In genomic region chr9:86287013-86287412, GRCh38 we compare ENCODE assay signal across 10 cellular contexts. TPM values are rescaled to one million over a fixed set of nuclear protein-coding genes. Genes with fewer than 3 reads are reported as not detected.
DNase-seq lines count a peak whose midpoint lies in the region; ATAC-seq, FAIRE-seq and TF ChIP-seq lines count a peak whose summit lies in the region.
"Had no signal": no experiment of that assay in that cellular context is flagged by ENCODE, and none has a peak within 500 bp of the region (broad histone marks: within the 10 kb centered on the region; RNA-seq: fewer than 3 reads in every experiment).

No MANE protein-coding gene starts in this region.

- TF ChIP-seq POLR2A in heart left ventricle (IDR thresholded peaks at IDR 0.05) = no peak
- TF ChIP-seq POLR2A in H1 (IDR thresholded peaks at IDR 0.05; ENCODE audit: control extremely low read depth in 1 of 2, low read depth in 2 of 2, low read length in 2 of 2) = 0 out of 3 replicates have a peak, but pooled peaks of 1 of the 2 experiments have one; percentile 25

- no peak overlapping the region for H3K18ac ChIP-seq in H1 (ENCODE audit: extremely low read depth, low read length)

- DNase-seq in cardiac muscle cell (ENCODE audit: low read depth in 1 of 2, low spot score in 1 of 2) = peak; percentile 49 to 72
- no peak for DNase-seq in heart left ventricle
- peak; percentile 19 for DNase-seq in NCI-H226
- no peak for DNase-seq in H1 (ENCODE audit: low read depth in 1 of 2, low spot score in 2 of 2)
- DNase-seq in stimulated activated effector memory CD8-positive, alpha-beta T cell treated with anti-CD3 and anti-CD28 coated beads, Interleukin-12 subunit alpha, Interleukin-12 subunit beta, amount 100 ng/mL, for 72 hours (ENCODE audit: low spot score in 2 of 2) = no peak

- TF ChIP-seq CTCF in cardiac muscle cell (IDR thresholded peaks at IDR 0.05; ENCODE audit: low read depth, low read length) = peak; percentile 49
- TF ChIP-seq CTCF in heart left ventricle (IDR thresholded peaks at IDR 0.05) = peak in 2 of 12 donors; percentile 5 to 7
- TF ChIP-seq CTCF in H1 (IDR thresholded peaks at IDR 0.05; ENCODE audit: control extremely low read depth in 1 of 3, insufficient read depth in 1 of 3, low read depth in 1 of 3, low read length in 3 of 3) = peak; percentile 38 to 75 (median 39)

- no peak overlapping the region for H2BK120ac ChIP-seq in H1 (replicated peaks; ENCODE audit: low read depth, low read length)

- H3K9me3 ChIP-seq in cardiac muscle cell (ENCODE audit: low read depth) (no peaks in the 10 kb centered on the region), heart left ventricle (no peaks in the 10 kb centered on the region), H1 (ENCODE audit: insufficient read depth in 2 of 2, low read depth in 1 of 2, low read length in 1 of 2) (no peaks in the 10 kb centered on the region)

- H3K27me3 ChIP-seq in cardiac muscle cell (no peaks in the 10 kb centered on the region), heart left ventricle (no peaks in the 10 kb centered on the region), H1 (replicated peaks in 1 of 4; ENCODE audit: control insufficient read depth in 3 of 4, extremely low read depth in 1 of 4, insufficient read depth in 3 of 4, low read length in 3 of 4) (no peaks in the 10 kb centered on the region; a peak in 1 of 7 replicates)

- no peak overlapping the region for H3K14ac ChIP-seq in H1 (ENCODE audit: insufficient read length)

- H3K4me1 ChIP-seq in cardiac muscle cell (ENCODE audit: low read depth) = no peaks in the 10 kb centered on the region
- H3K4me1 ChIP-seq in heart left ventricle = peaks cover 0 to 6% (median 5%) of the 10 kb centered on the region in 12 donors
- peaks cover 0 to 8% (median 4%) of the 10 kb centered on the region in 4 experiments; a peak in 3 of 7 replicates for H3K4me1 ChIP-seq in H1 (replicated peaks in 1 of 4; ENCODE audit: control insufficient read depth in 3 of 4, insufficient read depth in 4 of 4, low read length in 3 of 4)

- H3K9me3 Mint-ChIP-seq in stimulated activated effector memory CD8-positive, alpha-beta T cell treated with anti-CD3 and anti-CD28 coated beads, Interleukin-12 subunit alpha, Interleukin-12 subunit beta, amount 100 ng/mL, for 72 hours = no peaks in the 10 kb centered on the region
- H3K9me3 Mint-ChIP-seq: stimulated activated naive CD8-positive, alpha-beta T cell treated with anti-CD3 and anti-CD28 coated beads, Interleukin-15, amount 100 ng/mL, for 72 hours; T-helper 1 cell treated with Interleukin-12 subunit alpha and Interleukin-12 subunit beta and Interleukin-4 antibody, amounts not matched to agents 30 μg/mL and 1 μg/mL, for 36 hours had no signal

- no peaks in the 10 kb centered on the region for H3K79me2 ChIP-seq in H1 (ENCODE audit: control insufficient read depth in 1 of 2, insufficient read depth in 2 of 2, low read length in 2 of 2)

- H3K9ac ChIP-seq in H1 (replicated peaks in 1 of 4; ENCODE audit: extremely low read depth in 1 of 4, low read depth in 3 of 4, low read length in 3 of 4) = no peak overlapping the region

- H2BK15ac ChIP-seq in H1 (ENCODE audit: low read length) = no peak overlapping the region

- H3K36me3 Mint-ChIP-seq in stimulated activated effector memory CD8-positive, alpha-beta T cell treated with anti-CD3 and anti-CD28 coated beads, Interleukin-12 subunit alpha, Interleukin-12 subunit beta, amount 100 ng/mL, for 72 hours = peaks cover 85% of the 10 kb centered on the region

- ATAC-seq in heart left ventricle = no peak
- no peak for ATAC-seq in stimulated activated effector memory CD8-positive, alpha-beta T cell treated with anti-CD3 and anti-CD28 coated beads, Interleukin-12 subunit alpha, Interleukin-12 subunit beta, amount 100 ng/mL, for 72 hours
- no peak for ATAC-seq in GM18502 (IDR thresholded peaks at IDR 0.05; ENCODE audit: poor library complexity, unreplicated experiment)
- ATAC-seq in GM21367 (IDR thresholded peaks at IDR 0.05; ENCODE audit: unreplicated experiment) = no peak
- ATAC-seq in GM18861 (IDR thresholded peaks at IDR 0.05; ENCODE audit: unreplicated experiment) = no peak
- ATAC-seq: stimulated activated naive CD8-positive, alpha-beta T cell treated with anti-CD3 and anti-CD28 coated beads, Interleukin-15, amount 100 ng/mL, for 72 hours had no signal

- H2AFZ ChIP-seq in H1 (ENCODE audit: low read length) = no peak overlapping the region

- WGBS in heart left ventricle, 4 donors = 61 to 82% (median 72%) methylated on average over 7 of the region's 7 CpGs
- WGBS in H1 (ENCODE audit: extremely low coverage in 1 of 2, insufficient coverage in 1 of 2, insufficient read length in 1 of 2, insufficient replicate concordance in 2 of 2, low coverage in 1 of 2, low lambda C conversion rate in 2 of 2, missing lambda C conversion rate in 1 of 2), 2 experiments = 10% methylated on average over 7 of the region's 7 CpGs; no CpG with 5 or more reads in 1 of the 2 experiments

- H4K91ac ChIP-seq in H1 (replicated peaks; ENCODE audit: insufficient read length, low read length) = no peak overlapping the region

- H4K8ac ChIP-seq in H1 (ENCODE audit: extremely low read depth, insufficient read depth, low read length) = no peak overlapping the region

- CTCF ChIA-PET in H1 (lab: Charles Lee; ENCODE audit: partially characterized antibody) = interaction anchor here (0.6 to 1.7 kb wide), 6 partner anchors 10 to 1096 kb away, joined by 3 to 5 read pairs (median 4); no protein-coding TSS in a partner anchor

- no peak overlapping the region for H2AK5ac ChIP-seq in H1 (ENCODE audit: low read depth, low read length)

- H3K4me2 ChIP-seq in H1 (ENCODE audit: insufficient read depth in 1 of 2, low read depth in 2 of 2, low read length in 2 of 2) = peak overlapping the region; percentile 18 to 36; a peak in 1 of 4 replicates

- peak; percentile 81 for FAIRE-seq in H1 (lab: Jason Lieb, UNC)

- no peak overlapping the region for H3K4ac ChIP-seq in H1 (replicated peaks; ENCODE audit: insufficient read length, low read depth, low read length)

- no peak overlapping the region for H4K5ac ChIP-seq in H1 (ENCODE audit: insufficient read length, low read depth, low read length)

- TF ChIP-seq EP300 in H1 (IDR thresholded peaks at IDR 0.05; ENCODE audit: borderline replicate concordance in 1 of 2, low read depth in 2 of 2, low read length in 2 of 2) = no peak

- peaks cover 7% of the 10 kb centered on the region for H3K23me2 ChIP-seq in H1 (ENCODE audit: low read depth, low read length)

- no peaks in the 10 kb centered on the region for H4K20me1 ChIP-seq in H1 (replicated peaks in 1 of 2; ENCODE audit: control insufficient read depth in 1 of 2, insufficient read depth in 2 of 2, low read length in 2 of 2)

- intact Hi-C loops in heart left ventricle (cut with DNase I) = loop anchor here in 2 of 10 donors (10.0 kb wide), 2 partner anchors 82 to 342 kb away; partner anchors contain the start of gene NAA35 (in 1 of the 2)

- H3K4me3 ChIP-seq in cardiac muscle cell (no peak overlapping the region), heart left ventricle (no peak overlapping the region), H1 (ENCODE audit: extremely low read depth in 1 of 4, insufficient read depth in 2 of 4, low read depth in 3 of 4, low read length in 4 of 4) (no peak overlapping the region)

- no peak overlapping the region for H3K56ac ChIP-seq in H1 (replicated peaks; ENCODE audit: insufficient read length, low read depth, low read length)

- H3K4me3 Mint-ChIP-seq in stimulated activated effector memory CD8-positive, alpha-beta T cell treated with anti-CD3 and anti-CD28 coated beads, Interleukin-12 subunit alpha, Interleukin-12 subunit beta, amount 100 ng/mL, for 72 hours = no peak overlapping the region
- H3K4me3 Mint-ChIP-seq: stimulated activated naive CD8-positive, alpha-beta T cell treated with anti-CD3 and anti-CD28 coated beads, Interleukin-15, amount 100 ng/mL, for 72 hours; T-helper 1 cell treated with Interleukin-12 subunit alpha and Interleukin-12 subunit beta and Interleukin-4 antibody, amounts not matched to agents 30 μg/mL and 1 μg/mL, for 36 hours had no signal

- POLR2A ChIA-PET in H1 (lab: Charles Lee; ENCODE audit: partially characterized antibody) = interaction anchor here (0.6 kb wide), 1 partner anchor 123 kb away, joined by 3 read pairs; no protein-coding TSS in a partner anchor

- H2BK5ac ChIP-seq in H1 (ENCODE audit: low read depth, low read length) = peak overlapping the region; percentile 76; the same call in 1 of the 2 replicates

- no peaks in the 10 kb centered on the region for H3K36me3 ChIP-seq in cardiac muscle cell
- peaks cover 0 to 37% (median 11%) of the 10 kb centered on the region in 9 donors for H3K36me3 ChIP-seq in heart left ventricle
- no peaks in the 10 kb centered on the region for H3K36me3 ChIP-seq in H1 (ENCODE audit: control insufficient read depth in 2 of 4, insufficient read depth in 4 of 4, low read length in 3 of 4)

- no peaks in the 10 kb centered on the region for H3K79me1 ChIP-seq in H1 (ENCODE audit: low read depth, low read length)

- H3K27ac ChIP-seq in cardiac muscle cell (no peak overlapping the region), heart left ventricle (no peak overlapping the region), H1 (ENCODE audit: low read depth, low read length) (0 out of 2 replicates have a peak overlapping the region, but pooled peaks have one; percentile 42)

- H2BK12ac ChIP-seq in H1 (ENCODE audit: low read depth, low read length) = peak overlapping the region; percentile 89; the same call in 1 of the 2 replicates

- H3K27ac Mint-ChIP-seq in stimulated activated effector memory CD8-positive, alpha-beta T cell treated with anti-CD3 and anti-CD28 coated beads, Interleukin-12 subunit alpha, Interleukin-12 subunit beta, amount 100 ng/mL, for 72 hours = peak overlapping the region; percentile 82
- H3K27ac Mint-ChIP-seq: T-helper 1 cell treated with Interleukin-12 subunit alpha and Interleukin-12 subunit beta and Interleukin-4 antibody, amounts not matched to agents 30 μg/mL and 1 μg/mL, for 36 hours had no signal

- peaks cover 13% of the 10 kb centered on the region for H3K4me1 Mint-ChIP-seq in stimulated activated effector memory CD8-positive, alpha-beta T cell treated with anti-CD3 and anti-CD28 coated beads, Interleukin-12 subunit alpha, Interleukin-12 subunit beta, amount 100 ng/mL, for 72 hours

- no peak overlapping the region for H2BK20ac ChIP-seq in H1 (ENCODE audit: low read length)

- TF ChIP-seq RAD21 in H1 (IDR thresholded peaks at IDR 0.05 in 1 of 2, conservative IDR thresholded peaks at IDR 0.05 in 1 of 2; ENCODE audit: low read depth in 2 of 2, low read length in 2 of 2) = peak; percentile 48 to 61; a peak in 3 of 4 replicates

- H3K23ac ChIP-seq in H1 (ENCODE audit: insufficient read length) = no peak overlapping the region

RNA-seq across cellular contexts. Expression of gene ISCA1, which starts 4.7 kb away (rescaled TPM):
- total RNA-seq in cardiac muscle cell (37.6 and 47.1 TPM in 2 replicates), heart left ventricle (100 to 1,000 TPM in 1 of 9 donors, 10 to 100 TPM in 8; 47.1 to 104 (median 72.6) TPM)
- polyA plus RNA-seq in cardiac muscle cell (63.2 and 69.3 TPM in 2 replicates), heart left ventricle (10 to 100 TPM; 39.2 to 64.7 TPM), H1 (2011; rRNA removed) (18.1 and 35.0 TPM in 2 replicates)
- 39.0 and 40.0 TPM in 2 replicates for total RNA-seq in H1 (2021; fragmentation: NEBNext Ultra II Directional; extraction: Animal tissue kit (Norgen Biotek cat#: 25700))
- polyA plus RNA-seq in H1 (2011; cell fraction: cytosol; rRNA removed) = 30.3 TPM
- polyA plus RNA-seq in H1 (2011; cell fraction: nucleus; rRNA removed) = 7.9 TPM
- polyA plus RNA-seq in H1 (2012, experiment 1 of 2) = 24.3 to 34.8 TPM (median 27.8 TPM) in 4 replicates
- 8.2 TPM for polyA plus RNA-seq in H1 (2012, experiment 2 of 2)
- 37.3 TPM for polyA plus RNA-seq in H1 (2013, experiment 1 of 2)
- polyA plus RNA-seq in H1 (2013, experiment 2 of 2) = 37.4 TPM
- 15.7 and 19.3 TPM in 2 replicates for polyA minus RNA-seq in H1 (2011; rRNA and poly(A)+ RNA removed)
- polyA minus RNA-seq in H1 (2011; cell fraction: cytosol; rRNA and poly(A)+ RNA removed) = 12.9 TPM
- polyA minus RNA-seq in H1 (2011; cell fraction: nucleus; rRNA and poly(A)+ RNA removed) = 14.7 TPM

RNA-seq across cellular contexts. Expression of gene C9orf153, which starts 27.6 kb away (rescaled TPM):
- 0.74 and 1.0 TPM in 2 replicates for total RNA-seq in cardiac muscle cell
- polyA plus RNA-seq in cardiac muscle cell = 0.97 TPM in 1 of 2 replicates, not detected in the other
- total RNA-seq in heart left ventricle = under 1 TPM in 5 of 9 donors, not detected in 4; 0.21 to 0.72 (median 0.42) TPM
- under 1 TPM; 0.14 to 0.50 TPM for polyA plus RNA-seq in heart left ventricle
- 0.65 TPM in 1 of 2 replicates, not detected in the other for total RNA-seq in H1 (2021; fragmentation: NEBNext Ultra II Directional; extraction: Animal tissue kit (Norgen Biotek cat#: 25700))
- polyA plus RNA-seq in H1 (2011; rRNA removed) = 0.05 TPM in 1 of 2 replicates, not detected in the other
- polyA plus RNA-seq in H1 (2011; cell fraction: cytosol; rRNA removed) = 0.04 TPM
- polyA plus RNA-seq in H1 (2011; cell fraction: nucleus; rRNA removed) = 0.11 TPM
- not detected in 4 replicates for polyA plus RNA-seq in H1 (2012, experiment 1 of 2)
- not detected for polyA plus RNA-seq in H1 (2012, experiment 2 of 2)
- polyA plus RNA-seq in H1 (2013, experiment 1 of 2) = 0.12 TPM
- 0.18 TPM for polyA plus RNA-seq in H1 (2013, experiment 2 of 2)
- not detected in 2 replicates for polyA minus RNA-seq in H1 (2011; rRNA and poly(A)+ RNA removed)
- polyA minus RNA-seq in H1 (2011; cell fraction: cytosol; rRNA and poly(A)+ RNA removed) = not detected
- 0.50 TPM for polyA minus RNA-seq in H1 (2011; cell fraction: nucleus; rRNA and poly(A)+ RNA removed)

Comparison
In these comparisons a context has a peak if more than half of its experiments do, and no peak if none do; other contexts are left out.
1. DNase-seq: peak in cardiac muscle cell (2 of 2) and NCI-H226 (single experiment); none in heart left ventricle (0 of 5), H1 (0 of 2) and stimulated activated effector memory CD8-positive, alpha-beta T cell treated with anti-CD3 and anti-CD28 coated beads, Interleukin-12 subunit alpha, Interleukin-12 subunit beta, amount 100 ng/mL, for 72 hours (0 of 2).